In genomic region chr17:31550389-31551056, GRCh38 we compare ENCODE assay signal across 8 cellular contexts.
DNase-seq lines count a peak whose midpoint lies in the region; ATAC-seq and TF ChIP-seq lines count a peak whose summit lies in the region.

No MANE protein-coding gene starts in this region.

- no peak overlapping the region for H3K27ac ChIP-seq in DOHH2 (ENCODE audit: low read depth, low read length)
- H3K27ac ChIP-seq in breast epithelium = peak overlapping the region; percentile 89 to 93

- DNase-seq in Kasumi-1 (lab: John Stamatoyannopoulos, UW) (peak; percentile 31 to 44), breast epithelium (ENCODE audit: low spot score in 2 of 2) (no peak), mucosa of descending colon (no peak), GF-D8 (lab: John Stamatoyannopoulos, UW) (no peak)

- H3K79me2 ChIP-seq in DOHH2 (ENCODE audit: control insufficient read depth, low read length) = peaks cover 12% of the 10 kb centered on the region

- peak overlapping the region; percentile 79 for H3K4me2 ChIP-seq in DOHH2 (ENCODE audit: low read length)

- H3K9me2 ChIP-seq in DOHH2 (replicated peaks; ENCODE audit: control insufficient read depth, low read length) = no peaks in the 10 kb centered on the region

- H3K4me3 ChIP-seq in DOHH2 (ENCODE audit: low read length) (peak overlapping the region; percentile 90), breast epithelium (peak overlapping the region; percentile 81 to 99 (median 90)), mucosa of descending colon (peak overlapping the region; percentile 84)

- H3K27me3 ChIP-seq in DOHH2 (ENCODE audit: control insufficient read depth, low read length) (no peaks in the 10 kb centered on the region), breast epithelium (no peaks in the 10 kb centered on the region)

- TF ChIP-seq CTCF in DOHH2 (IDR thresholded peaks at IDR 0.05; ENCODE audit: low read depth, low read length, poor library complexity, severe bottlenecking) = no peak
- TF ChIP-seq CTCF in breast epithelium (IDR thresholded peaks at IDR 0.05) = no peak
- TF ChIP-seq CTCF in mucosa of descending colon (IDR thresholded peaks at IDR 0.05) = no peak

- H3K9me3 ChIP-seq in DOHH2 (ENCODE audit: control insufficient read depth, insufficient read depth, low read length) (no peaks in the 10 kb centered on the region), breast epithelium (no peaks in the 10 kb centered on the region), mucosa of descending colon (no peaks in the 10 kb centered on the region)

- peaks cover 30% of the 10 kb centered on the region for H3K4me1 ChIP-seq in DOHH2 (ENCODE audit: control insufficient read depth, low read length)
- H3K4me1 ChIP-seq in breast epithelium = no peaks in the 10 kb centered on the region
- H3K4me1 ChIP-seq in mucosa of descending colon (ENCODE audit: low read depth) = peaks cover 5% of the 10 kb centered on the region

- H3K36me3 ChIP-seq in DOHH2 (ENCODE audit: control insufficient read depth, low read length) (peaks cover 5% of the 10 kb centered on the region; the same call in 1 of the 2 replicates), breast epithelium (no peaks in the 10 kb centered on the region), mucosa of descending colon (ENCODE audit: low read depth) (no peaks in the 10 kb centered on the region)

- H3F3A ChIP-seq in DOHH2 (ENCODE audit: control insufficient read depth, insufficient read depth) = peaks cover 9% of the 10 kb centered on the region

- no peak for TF ChIP-seq POLR2A in breast epithelium (IDR thresholded peaks at IDR 0.05)

- intact Hi-C loops in breast epithelium (cut with DNase I; ENCODE audit: low total_unique reads) (no loop called here), mucosa of descending colon (cut with DNase I, micrococcal nuclease) (loop anchor here in 1 of 2 donors (10.0 kb wide), 1 partner anchor 294 kb away; no protein-coding TSS in a partner anchor)

- no peaks in the 10 kb centered on the region for H4K20me1 ChIP-seq in DOHH2 (ENCODE audit: control insufficient read depth, insufficient read depth, low read depth, low read length)

- ATAC-seq in mucosa of descending colon (peak; percentile 3), HG02884 (IDR thresholded peaks at IDR 0.05; ENCODE audit: unreplicated experiment) (no peak), HG03520 (IDR thresholded peaks at IDR 0.05; ENCODE audit: unreplicated experiment) (no peak), HG02870 (IDR thresholded peaks at IDR 0.05; ENCODE audit: unreplicated experiment) (no peak)

Comparison
In these comparisons a context has a peak if more than half of its experiments do, and no peak if none do; other contexts are left out.
1. DNase-seq: peak in Kasumi-1 (2 of 2); none in breast epithelium (0 of 2), mucosa of descending colon (0 of 3) and GF-D8 (single experiment).
2. Peak in every context shown above with its lines, with median percentiles within 50 percentile points of each other: H3K4me3 ChIP-seq.